Comparison of ENCODE assay signal across 17 cellular contexts in the genomic region with DNA sequence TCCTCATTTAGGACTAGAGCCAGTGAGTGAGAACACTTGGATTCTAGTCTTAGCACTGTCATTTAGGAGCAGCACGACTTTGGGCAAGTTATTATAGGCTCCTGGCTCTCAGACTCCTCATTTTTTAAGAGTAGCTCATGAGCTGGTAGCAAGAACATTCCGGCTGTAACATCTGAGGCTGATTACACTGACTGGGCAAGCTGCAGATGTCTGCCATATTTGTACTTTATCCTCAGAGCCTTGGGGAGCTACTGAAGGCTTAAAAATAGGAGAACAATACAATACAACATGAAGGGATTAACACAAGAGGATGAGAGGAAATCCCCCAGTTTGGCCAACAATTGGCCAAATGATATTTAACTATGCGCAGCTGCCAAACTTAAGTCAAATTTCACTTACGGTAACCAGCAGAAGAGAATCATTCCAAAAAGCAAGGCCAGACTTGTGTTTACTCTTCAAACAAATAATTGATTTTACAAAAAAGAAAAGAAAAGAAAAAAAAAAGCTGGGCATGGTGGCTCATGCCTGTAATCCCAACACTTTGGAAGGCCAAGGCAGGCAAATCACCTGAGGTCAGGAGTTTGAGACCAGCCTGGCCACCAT.
DNase-seq lines count a peak whose midpoint lies in the region; ATAC-seq and TF ChIP-seq lines count a peak whose summit lies in the region.
"Had no signal": no experiment of that assay in that cellular context is flagged by ENCODE, and none has a peak within 500 bp of the region (broad histone marks: within the 10 kb centered on the region; RNA-seq: fewer than 3 reads in every experiment).

No MANE protein-coding gene starts in this region.

- no peaks in the 10 kb centered on the region for H3K4me1 Mint-ChIP-seq in activated CD4-positive, alpha-beta memory T cell treated with anti-CD3 and anti-CD28 coated beads for 36 hours (ENCODE audit: low read depth)
- no peaks in the 10 kb centered on the region for H3K4me1 Mint-ChIP-seq in activated CD8-positive, alpha-beta T cell treated with anti-CD3 and anti-CD28 coated beads for 36 hours (ENCODE audit: low read depth)

- H3K4me3 Mint-ChIP-seq in activated CD4-positive, alpha-beta memory T cell treated with anti-CD3 and anti-CD28 coated beads for 36 hours: no peak overlapping the region
- H3K4me3 Mint-ChIP-seq in activated CD8-positive, alpha-beta T cell treated with anti-CD3 and anti-CD28 coated beads for 36 hours: no peak overlapping the region

- H3K9me3 Mint-ChIP-seq in activated CD4-positive, alpha-beta memory T cell treated with anti-CD3 and anti-CD28 coated beads for 36 hours: no peaks in the 10 kb centered on the region
- H3K9me3 Mint-ChIP-seq in activated CD8-positive, alpha-beta T cell treated with anti-CD3 and anti-CD28 coated beads for 36 hours: no peaks in the 10 kb centered on the region

- no TSS peak for BruUV-seq in Panc1 (replicated peaks; lab: Mats Ljungman, UMichigan)

- H3K36me3 ChIP-seq in Panc1 (ENCODE audit: control insufficient read depth, insufficient read depth, low read length): no peaks in the 10 kb centered on the region

- ATAC-seq in Panc1 (no peak), left lobe of liver (peak; percentile 62), GM18909 (IDR thresholded peaks at IDR 0.05; ENCODE audit: poor library complexity, unreplicated experiment) (no peak)
- no peak for ATAC-seq in activated CD8-positive, alpha-beta T cell treated with anti-CD3 and anti-CD28 coated beads for 36 hours
- ATAC-seq: K562 had no signal

- no peaks in the 10 kb centered on the region for H3K27me3 ChIP-seq in Panc1 (ENCODE audit: control insufficient read depth, insufficient read depth, low read length)

- no peak overlapping the region for H3K4me3 ChIP-seq in Panc1 (ENCODE audit: low read depth in 2 of 2, low read length in 2 of 2)
- H3K4me3 ChIP-seq: K562 had no signal

- POLR2A ChIA-PET in Panc1 (lab: Charles Lee): no interaction called here
- POLR2A ChIA-PET in activated CD4-positive, alpha-beta memory T cell treated with anti-CD3 and anti-CD28 coated beads for 36 hours (lab: Charles Lee): no interaction called here
- POLR2A ChIA-PET in activated CD8-positive, alpha-beta T cell treated with anti-CD3 and anti-CD28 coated beads for 36 hours (lab: Charles Lee): no interaction called here

- CTCF ChIA-PET in Panc1 (lab: Charles Lee): no interaction called here
- CTCF ChIA-PET in activated CD4-positive, alpha-beta memory T cell treated with anti-CD3 and anti-CD28 coated beads for 36 hours (lab: Charles Lee): no interaction called here
- CTCF ChIA-PET in activated CD8-positive, alpha-beta T cell treated with anti-CD3 and anti-CD28 coated beads for 36 hours (lab: Charles Lee): no interaction called here

- H3K36me3 Mint-ChIP-seq in activated CD4-positive, alpha-beta memory T cell treated with anti-CD3 and anti-CD28 coated beads for 36 hours: no peaks in the 10 kb centered on the region
- no peaks in the 10 kb centered on the region for H3K36me3 Mint-ChIP-seq in activated CD8-positive, alpha-beta T cell treated with anti-CD3 and anti-CD28 coated beads for 36 hours (ENCODE audit: low read depth)

- in situ Hi-C loops in Panc1 (cut with HindIII; ENCODE audit: low pct_unique_long_range_greater_than_20kb, low sequenced_read_pairs): no loop called here

- H3K27ac Mint-ChIP-seq in activated CD4-positive, alpha-beta memory T cell treated with anti-CD3 and anti-CD28 coated beads for 36 hours: no peak overlapping the region
- H3K27ac Mint-ChIP-seq in activated CD8-positive, alpha-beta T cell treated with anti-CD3 and anti-CD28 coated beads for 36 hours: no peak overlapping the region

- intact Hi-C loops in Panc1 (cut with micrococcal nuclease; ENCODE audit: unreplicated experiment): loop anchor here (10.0 kb wide), 1 partner anchor 819 kb away; no protein-coding TSS in a partner anchor
- intact Hi-C loops in activated CD4-positive, alpha-beta memory T cell treated with anti-CD3 and anti-CD28 coated beads for 36 hours (cut with micrococcal nuclease): no loop called here
- intact Hi-C loops in activated CD8-positive, alpha-beta T cell treated with anti-CD3 and anti-CD28 coated beads for 36 hours (cut with micrococcal nuclease): loop anchor here (10.0 kb wide), 2 partner anchors 281 to 351 kb away; no protein-coding TSS in a partner anchor

- no peaks in the 10 kb centered on the region for H3K9me3 ChIP-seq in Panc1 (ENCODE audit: control insufficient read depth, insufficient read depth, low read depth, low read length)

- 0 out of 2 replicates have a peak, but pooled peaks have one; percentile 4 for TF ChIP-seq CTCF in Panc1 (IDR thresholded peaks at IDR 0.05)
- no peak for TF ChIP-seq CTCF in activated CD8-positive, alpha-beta T cell treated with anti-CD3 and anti-CD28 coated beads for 36 hours (IDR thresholded peaks at IDR 0.05)

- H3K27me3 Mint-ChIP-seq in activated CD4-positive, alpha-beta memory T cell treated with anti-CD3 and anti-CD28 coated beads for 36 hours: no peaks in the 10 kb centered on the region
- peaks cover 1% of the 10 kb centered on the region for H3K27me3 Mint-ChIP-seq in activated CD8-positive, alpha-beta T cell treated with anti-CD3 and anti-CD28 coated beads for 36 hours

- no peak overlapping the region; the same call in 1 of the 2 replicates for H3K27ac ChIP-seq in Panc1 (ENCODE audit: low read length)

- H3K4me1 ChIP-seq in Panc1 (ENCODE audit: control insufficient read depth, insufficient read depth, low read length): no peaks in the 10 kb centered on the region

- peak; percentile 13 for DNase-seq in AG08395 (ENCODE audit: low spot score)
- peak; percentile 39 for DNase-seq in D341Med (ENCODE audit: low spot score)
- DNase-seq in Panc1 (ENCODE audit: low read depth, low spot score): no peak
- no peak for DNase-seq in left lobe of liver (ENCODE audit: low spot score)
- no peak for DNase-seq in activated CD4-positive, alpha-beta memory T cell treated with anti-CD3 and anti-CD28 coated beads for 36 hours
- no peak for DNase-seq in activated T-cell treated with anti-CD3 and anti-CD28 coated beads for 4 hours
- DNase-seq in activated CD8-positive, alpha-beta T cell treated with anti-CD3 and anti-CD28 coated beads for 36 hours: no peak
- DNase-seq: ACHN, C1 segment of cervical spinal cord, EL, NCI-H1436 treated with DMSO at 0.1 percent for 48 hours, NCI-H2081 treated with DMSO at 0.1 percent for 48 hours, NCI-H226, NCI-H526, SHP77 treated with DMSO at 0.1 percent for 48 hours had no signal

Comparison
In these comparisons a context has a peak if more than half of its experiments do, and no peak if none do; other contexts are left out.
1. DNase-seq: peak in AG08395 (single experiment) and D341Med (single experiment); none in Panc1 (single experiment), left lobe of liver (single experiment), activated CD4-positive, alpha-beta memory T cell treated with anti-CD3 and anti-CD28 coated beads for 36 hours (single experiment), activated T-cell treated with anti-CD3 and anti-CD28 coated beads for 4 hours (single experiment) and activated CD8-positive, alpha-beta T cell treated with anti-CD3 and anti-CD28 coated beads for 36 hours (single experiment).